ENCODE assay signal across 16 cellular contexts in the genomic region with DNA sequence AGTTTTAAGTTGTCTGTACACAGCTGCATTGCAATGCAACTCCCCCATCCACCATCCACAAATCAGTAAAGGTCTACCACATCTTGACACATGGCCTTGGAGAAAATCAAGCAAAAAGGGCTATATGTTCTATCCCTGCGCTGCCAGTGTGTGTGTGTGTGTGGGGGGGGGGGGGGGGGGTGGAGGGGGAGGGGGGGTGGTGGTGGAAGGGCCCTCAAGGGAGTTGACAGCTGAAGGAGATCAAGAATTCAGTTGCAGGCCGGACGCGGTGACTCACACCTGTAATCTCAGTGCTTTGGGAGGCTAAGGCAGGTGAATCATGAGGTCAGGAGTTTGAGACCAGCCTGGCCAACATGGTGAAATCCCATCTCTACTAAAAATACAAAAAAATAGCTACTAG. TPM values are rescaled to one million over a fixed set of nuclear protein-coding genes. Genes with fewer than 3 reads are reported as not detected.
DNase-seq lines count a peak whose midpoint lies in the region; ATAC-seq, FAIRE-seq and TF ChIP-seq lines count a peak whose summit lies in the region.
"Had no signal": no experiment of that assay in that cellular context is flagged by ENCODE, and none has a peak within 500 bp of the region (broad histone marks: within the 10 kb centered on the region; RNA-seq: fewer than 3 reads in every experiment).

No MANE protein-coding gene starts in this region.

- H3K27me3 Mint-ChIP-seq in astrocyte (ENCODE audit: low read depth, unreplicated experiment): no peaks in the 10 kb centered on the region
- H3K27me3 Mint-ChIP-seq in activated CD8-positive, alpha-beta T cell treated with anti-CD3 and anti-CD28 coated beads, Interleukin-2, amount 10 ng/mL, durations not matched to agents 7 days and 5 days (ENCODE audit: low read depth): peaks cover 2% of the 10 kb centered on the region
- H3K27me3 Mint-ChIP-seq in naive thymus-derived CD4-positive, alpha-beta T cell: no peaks in the 10 kb centered on the region
- H3K27me3 Mint-ChIP-seq: activated naive CD4-positive, alpha-beta T cell treated with anti-CD3 and anti-CD28 coated beads, Interleukin-2, amount 50 U/mL, for 24 hours had no signal

- H3K36me3 Mint-ChIP-seq in astrocyte (ENCODE audit: low read depth, unreplicated experiment): no peaks in the 10 kb centered on the region
- H3K36me3 Mint-ChIP-seq in activated CD8-positive, alpha-beta T cell treated with anti-CD3 and anti-CD28 coated beads, Interleukin-2, amount 10 ng/mL, durations not matched to agents 7 days and 5 days (ENCODE audit: low read depth): no peaks in the 10 kb centered on the region
- H3K36me3 Mint-ChIP-seq in naive thymus-derived CD4-positive, alpha-beta T cell: peaks cover 0 to 2% (median 0%) of the 10 kb centered on the region in 5 donors
- H3K36me3 Mint-ChIP-seq: activated naive CD4-positive, alpha-beta T cell treated with anti-CD3 and anti-CD28 coated beads, Interleukin-2, amount 50 U/mL, for 24 hours had no signal

- no peaks in the 10 kb centered on the region for H3K27me3 ChIP-seq in IMR-90 (ENCODE audit: control insufficient read depth, insufficient read depth, low read length)
- H3K27me3 ChIP-seq in astrocyte (ENCODE audit: insufficient read depth, low read length): no peaks in the 10 kb centered on the region
- no peaks in the 10 kb centered on the region for H3K27me3 ChIP-seq in naive thymus-derived CD4-positive, alpha-beta T cell (ENCODE audit: control insufficient read depth in 2 of 2, insufficient read depth in 2 of 2, low read length in 2 of 2)
- H3K27me3 ChIP-seq: BE2C, neutrophil had no signal

- H2BK120ac ChIP-seq in IMR-90 (ENCODE audit: low read depth, low read length): peak overlapping the region; percentile 77

- peaks cover 2% of the 10 kb centered on the region for H3K9me3 Mint-ChIP-seq in astrocyte (ENCODE audit: unreplicated experiment)
- no peaks in the 10 kb centered on the region for H3K9me3 Mint-ChIP-seq in activated CD8-positive, alpha-beta T cell treated with anti-CD3 and anti-CD28 coated beads, Interleukin-2, amount 10 ng/mL, durations not matched to agents 7 days and 5 days (ENCODE audit: insufficient read depth)
- H3K9me3 Mint-ChIP-seq in naive thymus-derived CD4-positive, alpha-beta T cell: peaks cover 0 to 2% (median 0%) of the 10 kb centered on the region in 11 donors
- H3K9me3 Mint-ChIP-seq: activated naive CD4-positive, alpha-beta T cell treated with anti-CD3 and anti-CD28 coated beads, Interleukin-2, amount 50 U/mL, for 24 hours had no signal

- H4K8ac ChIP-seq in IMR-90 (ENCODE audit: low read depth in 2 of 2, low read length in 2 of 2): peak overlapping the region in 1 of 2 experiments; percentile 63; a peak in 2 of 4 replicates

- H3K9ac ChIP-seq in IMR-90 (ENCODE audit: low read depth, low read length) (no peak overlapping the region), astrocyte (ENCODE audit: low read length) (no peak overlapping the region)

- peak overlapping the region; percentile 95; the same call in 2 of the 3 replicates for H2BK15ac ChIP-seq in IMR-90 (ENCODE audit: low read depth, low read length)

- dilution Hi-C loops in IMR-90 (cut with HindIII; ENCODE audit: low sequenced_read_pairs, unreplicated experiment): no loop called here

- no peak for TF ChIP-seq CTCF in IMR-90 (conservative IDR thresholded peaks at IDR 0.05; ENCODE audit: low read depth, low read length)
- TF ChIP-seq CTCF in astrocyte (IDR thresholded peaks at IDR 0.05; ENCODE audit: insufficient read depth, low read depth, low read length): no peak

- H3K36me3 ChIP-seq in IMR-90 (ENCODE audit: control insufficient read depth, insufficient read depth, low read length) (no peaks in the 10 kb centered on the region), astrocyte (ENCODE audit: insufficient read depth, low read length) (no peaks in the 10 kb centered on the region)
- H3K36me3 ChIP-seq in naive thymus-derived CD4-positive, alpha-beta T cell (ENCODE audit: control insufficient read depth in 2 of 3, insufficient read depth in 3 of 3, low read length in 3 of 3): no peaks in the 10 kb centered on the region
- H3K36me3 ChIP-seq: BE2C, neutrophil had no signal

- TF ChIP-seq RAD21 in IMR-90 (IDR thresholded peaks at IDR 0.05; ENCODE audit: low read length): no peak

- no TSS peak for BruUV-seq in IMR-90 (replicated peaks; lab: Mats Ljungman, UMichigan)

- H3K14ac ChIP-seq in IMR-90 (replicated peaks; ENCODE audit: low read depth, low read length): 0 out of 2 replicates have a peak overlapping the region, but pooled peaks have one; percentile 30

- H2AFZ ChIP-seq in IMR-90 (replicated peaks; ENCODE audit: low read length, poor library complexity) (no peak overlapping the region), astrocyte (ENCODE audit: low read depth, low read length) (no peak overlapping the region)

- H3K9me1 ChIP-seq in IMR-90 (ENCODE audit: insufficient read depth, low read length): peaks cover 21% of the 10 kb centered on the region

- no peak for TF ChIP-seq POLR2A in IMR-90 (IDR thresholded peaks at IDR 0.05; ENCODE audit: low read depth, low read length)

- H3K56ac ChIP-seq in IMR-90 (ENCODE audit: extremely low read depth, insufficient read depth, low read length): no peak overlapping the region

- in situ Hi-C loops in IMR-90 (cut with MboI; ENCODE audit: low sequenced_read_pairs): no loop called here

- no peak overlapping the region for H3K27ac Mint-ChIP-seq in astrocyte (ENCODE audit: unreplicated experiment)
- no peak overlapping the region for H3K27ac Mint-ChIP-seq in activated CD8-positive, alpha-beta T cell treated with anti-CD3 and anti-CD28 coated beads, Interleukin-2, amount 10 ng/mL, durations not matched to agents 7 days and 5 days
- peak overlapping the region in 1 of 9 donors; percentile 14 for H3K27ac Mint-ChIP-seq in naive thymus-derived CD4-positive, alpha-beta T cell
- H3K27ac Mint-ChIP-seq: activated naive CD4-positive, alpha-beta T cell treated with anti-CD3 and anti-CD28 coated beads, Interleukin-2, amount 50 U/mL, for 24 hours; endodermal cell had no signal

- peak overlapping the region; percentile 87; the same call in 1 of the 2 replicates for H2AK5ac ChIP-seq in IMR-90 (ENCODE audit: low read depth, low read length)

- no peak overlapping the region; the same call in 1 of the 2 replicates for H4K5ac ChIP-seq in IMR-90 (ENCODE audit: low read depth, low read length)

- H3K4me1 Mint-ChIP-seq in astrocyte (ENCODE audit: low read depth, unreplicated experiment): peaks cover 16% of the 10 kb centered on the region
- H3K4me1 Mint-ChIP-seq in activated CD8-positive, alpha-beta T cell treated with anti-CD3 and anti-CD28 coated beads, Interleukin-2, amount 10 ng/mL, durations not matched to agents 7 days and 5 days (ENCODE audit: low read depth): peaks cover 23% of the 10 kb centered on the region
- peaks cover 7 to 32% (median 12%) of the 10 kb centered on the region in 7 donors for H3K4me1 Mint-ChIP-seq in naive thymus-derived CD4-positive, alpha-beta T cell

- H3K9me3 ChIP-seq in IMR-90 (ENCODE audit: control insufficient read depth, insufficient read depth, low read length) (no peaks in the 10 kb centered on the region), astrocyte (ENCODE audit: insufficient read depth, low read depth, low read length) (no peaks in the 10 kb centered on the region)
- no peaks in the 10 kb centered on the region for H3K9me3 ChIP-seq in naive thymus-derived CD4-positive, alpha-beta T cell (ENCODE audit: control insufficient read depth in 2 of 3, low read length in 3 of 3)
- H3K9me3 ChIP-seq: BE2C, neutrophil had no signal

- POLR2A ChIA-PET in IMR-90 (lab: Charles Lee; ENCODE audit: unreplicated experiment): no interaction called here
- POLR2A ChIA-PET in activated CD8-positive, alpha-beta T cell treated with anti-CD3 and anti-CD28 coated beads, Interleukin-2, amount 10 ng/mL, durations not matched to agents 7 days and 5 days (lab: Charles Lee): no interaction called here
- POLR2A ChIA-PET in naive thymus-derived CD4-positive, alpha-beta T cell (lab: Charles Lee): no interaction called here

- peak overlapping the region; percentile 30 for H2BK5ac ChIP-seq in IMR-90 (ENCODE audit: low read depth, low read length, poor library complexity, severe bottlenecking)

- H3K23ac ChIP-seq in IMR-90 (ENCODE audit: low read depth, low read length): no peak overlapping the region

- H3K27ac ChIP-seq in IMR-90 (ENCODE audit: insufficient read depth, low read length): no peak overlapping the region
- H3K27ac ChIP-seq in astrocyte (ENCODE audit: low read depth, low read length): no peak overlapping the region
- no peak overlapping the region for H3K27ac ChIP-seq in naive thymus-derived CD4-positive, alpha-beta T cell (ENCODE audit: low read depth, low read length)
- H3K27ac ChIP-seq: neutrophil had no signal

- H3K79me2 ChIP-seq in astrocyte (ENCODE audit: insufficient read depth, low read length): no peaks in the 10 kb centered on the region

- intact Hi-C loops in IMR-90 (cut with micrococcal nuclease): no loop called here
- intact Hi-C loops in naive thymus-derived CD4-positive, alpha-beta T cell (cut with micrococcal nuclease): loop anchor here in 1 of 2 donors (5.0 kb wide), 1 partner anchor 40 kb away; the partner anchor contains the start of gene CLIC4

- CTCF ChIA-PET in IMR-90 (lab: Yijun Ruan, JAX): no interaction called here
- CTCF ChIA-PET in activated CD8-positive, alpha-beta T cell treated with anti-CD3 and anti-CD28 coated beads, Interleukin-2, amount 10 ng/mL, durations not matched to agents 7 days and 5 days (lab: Charles Lee): no interaction called here
- CTCF ChIA-PET in naive thymus-derived CD4-positive, alpha-beta T cell (lab: Charles Lee): no interaction called here

- H3K4me3 ChIP-seq in IMR-90 (ENCODE audit: insufficient read depth, low read depth, low read length): no peak overlapping the region
- H3K4me3 ChIP-seq in astrocyte (ENCODE audit: insufficient read depth, low read depth, low read length): no peak overlapping the region
- no peak overlapping the region for H3K4me3 ChIP-seq in naive thymus-derived CD4-positive, alpha-beta T cell (ENCODE audit: low read length)

- peaks cover 0 to 29% of the 10 kb centered on the region in 2 experiments; a peak in 2 of 4 replicates for H3K79me1 ChIP-seq in IMR-90 (ENCODE audit: low read depth in 1 of 2, low read length in 2 of 2)

- peaks cover 16% of the 10 kb centered on the region for H3K4me1 ChIP-seq in IMR-90 (ENCODE audit: control insufficient read depth, insufficient read depth, low read length)
- peaks cover 31% of the 10 kb centered on the region for H3K4me1 ChIP-seq in astrocyte (ENCODE audit: insufficient read depth, low read length)
- no peaks in the 10 kb centered on the region for H3K4me1 ChIP-seq in naive thymus-derived CD4-positive, alpha-beta T cell (ENCODE audit: control insufficient read depth in 2 of 2, insufficient read depth in 2 of 2, low read length in 2 of 2)
- H3K4me1 ChIP-seq: BE2C had no signal

- no CpG with 5 or more reads among the region's 4 CpGs for WGBS in IMR-90 (ENCODE audit: extremely low coverage in 2 of 2, insufficient read length in 1 of 2), 2 experiments

- peak; percentile 89 for DNase-seq in Daoy (ENCODE audit: low read depth)
- DNase-seq in IMR-90: peak; percentile 80
- DNase-seq in astrocyte (ENCODE audit: low read depth): peak; percentile 81
- peak; percentile 72 for DNase-seq in kidney tubule cell (ENCODE audit: low spot score)
- no peak for DNase-seq in activated CD8-positive, alpha-beta T cell treated with anti-CD3 and anti-CD28 coated beads, Interleukin-2, amount 10 ng/mL, durations not matched to agents 7 days and 5 days
- DNase-seq in T-helper 1 cell: no peak
- DNase-seq in NCI-H187 treated with DMSO at 0.1 percent for 48 hours (lab: John Stamatoyannopoulos, UW): no peak
- DNase-seq in naive thymus-derived CD4-positive, alpha-beta T cell: no peak
- DNase-seq: BE2C; endodermal cell; mesendoderm; NCI-H1092; stimulated activated CD4-positive, alpha-beta T cell treated with anti-CD3 and anti-CD28 coated beads, Interleukin-2, amount 100 ng/mL, for 24 hours had no signal

- H3K4me3 Mint-ChIP-seq in astrocyte (ENCODE audit: unreplicated experiment): no peak overlapping the region
- no peak overlapping the region for H3K4me3 Mint-ChIP-seq in activated CD8-positive, alpha-beta T cell treated with anti-CD3 and anti-CD28 coated beads, Interleukin-2, amount 10 ng/mL, durations not matched to agents 7 days and 5 days
- no peak overlapping the region for H3K4me3 Mint-ChIP-seq in naive thymus-derived CD4-positive, alpha-beta T cell
- H3K4me3 Mint-ChIP-seq: activated naive CD4-positive, alpha-beta T cell treated with anti-CD3 and anti-CD28 coated beads, Interleukin-2, amount 50 U/mL, for 24 hours; endodermal cell had no signal

- H3K4me2 ChIP-seq in IMR-90 (ENCODE audit: low read depth, low read length) (no peak overlapping the region), astrocyte (ENCODE audit: low read length) (peak overlapping the region; percentile 26)

- peak overlapping the region; percentile 60 for H3K4ac ChIP-seq in IMR-90 (ENCODE audit: low read depth, low read length)

- H2AK9ac ChIP-seq in IMR-90 (replicated peaks; ENCODE audit: low read depth, low read length, poor library complexity): peak overlapping the region; percentile 50

- no peak for ATAC-seq in IMR-90 (ENCODE audit: low read depth)
- ATAC-seq in activated CD8-positive, alpha-beta T cell treated with anti-CD3 and anti-CD28 coated beads, Interleukin-2, amount 10 ng/mL, durations not matched to agents 7 days and 5 days: no peak
- ATAC-seq in naive thymus-derived CD4-positive, alpha-beta T cell: no peak
- ATAC-seq: sciatic nerve had no signal

- H4K20me1 ChIP-seq in IMR-90 (ENCODE audit: insufficient read depth, low read length): no peaks in the 10 kb centered on the region
- no peaks in the 10 kb centered on the region for H4K20me1 ChIP-seq in astrocyte (ENCODE audit: insufficient read depth, low read length)

- H2BK20ac ChIP-seq in IMR-90 (ENCODE audit: low read depth, low read length): peak overlapping the region; percentile 51

- FAIRE-seq in astrocyte (lab: Jason Lieb, UNC): no peak

- no peak overlapping the region for H3K18ac ChIP-seq in IMR-90 (ENCODE audit: low read depth, low read length)

- peak overlapping the region; percentile 61 for H4K91ac ChIP-seq in IMR-90 (ENCODE audit: insufficient read depth, low read depth, low read length)

RNA-seq across cellular contexts. Expression of gene CLIC4, which starts 37.6 kb away (rescaled TPM):
- 226 and 245 TPM in 2 replicates for total RNA-seq in Daoy (2014; rRNA removed; shearing (Covaris generic))
- total RNA-seq in IMR-90 (2012; rRNA removed) (392 and 524 TPM in 2 replicates), astrocyte (353 and 375 TPM in 2 replicates)
- polyA plus RNA-seq in IMR-90 (2012; rRNA removed): 194 and 242 TPM in 2 replicates
- 181 and 264 TPM in 2 replicates for polyA plus RNA-seq in IMR-90 (2012; cell fraction: cytosol; rRNA removed)
- polyA plus RNA-seq in IMR-90 (2012; cell fraction: nucleus; rRNA removed; ENCODE audit: low replicate concordance): 149 and 183 TPM in 2 replicates
- 1 to 10 TPM; 7.1 to 7.7 TPM for total RNA-seq in activated CD8-positive, alpha-beta T cell treated with anti-CD3 and anti-CD28 coated beads, Interleukin-2, amount 10 ng/mL, durations not matched to agents 7 days and 5 days
- 10 to 100 TPM in 1 of 5 experiments, 1 to 10 TPM in 4; 1.4 to 16.8 (median 5.1) TPM for total RNA-seq in naive thymus-derived CD4-positive, alpha-beta T cell
- polyA plus RNA-seq in naive thymus-derived CD4-positive, alpha-beta T cell: under 1 TPM; 0.54 to 0.58 TPM

Comparison
In these comparisons a context has a peak if more than half of its experiments do, and no peak if none do; other contexts are left out.
1. DNase-seq: peak in Daoy (single experiment), IMR-90 (single experiment), astrocyte (single experiment) and kidney tubule cell (single experiment); none in activated CD8-positive, alpha-beta T cell treated with anti-CD3 and anti-CD28 coated beads, Interleukin-2, amount 10 ng/mL, durations not matched to agents 7 days and 5 days (single experiment), T-helper 1 cell (0 of 5), NCI-H187 treated with DMSO at 0.1 percent for 48 hours (single experiment) and naive thymus-derived CD4-positive, alpha-beta T cell (0 of 9).
2. RNA of gene CLIC4, which starts 37.6 kb away (total RNA-seq): 392 to 524 TPM in IMR-90, 353 to 375 TPM in astrocyte and 226 to 245 TPM in Daoy; 7.1 to 7.7 TPM in activated CD8-positive, alpha-beta T cell treated with anti-CD3 and anti-CD28 coated beads, Interleukin-2, amount 10 ng/mL, durations not matched to agents 7 days and 5 days and 1.4 to 16.8 TPM in naive thymus-derived CD4-positive, alpha-beta T cell; every median in the first group is over 10 times any median in the second.